Comparison of ENCODE assay signal across 8 cellular contexts in the genomic region with DNA sequence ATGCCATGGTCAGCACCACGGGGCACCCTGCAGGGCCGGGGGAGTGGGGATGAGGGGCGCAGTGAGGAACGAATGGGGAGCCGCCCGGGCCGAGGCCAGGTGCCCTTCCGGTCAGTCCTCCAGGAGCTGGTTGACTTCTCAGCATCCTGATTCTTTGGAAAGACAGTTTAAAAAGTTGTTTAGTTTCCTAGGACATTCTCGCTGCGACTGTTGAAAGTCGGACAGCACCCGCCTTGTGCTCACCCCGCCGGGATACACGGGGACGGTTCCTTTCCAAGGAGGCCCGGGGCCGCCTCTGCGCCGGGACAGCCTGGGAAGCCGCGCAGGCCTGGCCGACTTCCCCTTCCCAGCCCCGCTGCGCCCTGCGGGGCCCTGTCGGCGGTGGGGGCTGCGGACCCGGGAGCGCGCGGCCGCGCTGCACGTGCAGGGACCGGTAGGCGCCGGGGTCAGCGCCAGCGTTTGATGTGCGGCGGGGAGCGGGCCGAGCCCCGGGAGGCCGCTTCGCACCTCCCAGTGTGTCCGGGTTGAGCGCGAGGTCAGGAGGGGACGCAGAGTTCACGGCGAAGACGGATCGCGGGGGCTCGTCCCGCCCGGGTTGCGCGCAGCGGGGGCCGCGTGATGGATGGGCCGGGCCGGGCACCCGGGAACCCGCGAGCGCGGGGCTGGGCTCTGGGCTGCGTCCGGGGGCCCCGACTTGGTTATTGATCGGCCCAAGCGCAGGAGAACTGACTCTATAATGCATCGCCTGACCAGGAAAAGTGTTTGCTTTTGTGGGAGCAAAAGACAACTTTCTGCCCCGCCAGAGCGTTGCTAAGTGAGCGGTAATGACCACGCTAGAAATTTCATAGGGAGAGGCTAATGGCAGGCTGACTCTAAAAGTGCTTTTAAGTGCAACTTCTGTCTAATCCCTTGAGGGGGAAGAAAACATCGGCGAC. TPM values are rescaled to one million over a fixed set of nuclear protein-coding genes. Genes with fewer than 3 reads are reported as not detected.
DNase-seq lines count a peak whose midpoint lies in the region; ATAC-seq, FAIRE-seq and TF ChIP-seq lines count a peak whose summit lies in the region.

No MANE protein-coding gene starts in this region.

- no peak for ATAC-seq in CD4-positive, alpha-beta T cell (ENCODE audit: poor library complexity)

- no peak overlapping the region for H3K27ac Mint-ChIP-seq in CD4-positive, alpha-beta T cell

- H3K27me3 ChIP-seq in CD4-positive, alpha-beta T cell (ENCODE audit: control insufficient read depth, insufficient read depth, low read length), result peaks cover 42% of the 10 kb centered on the region
- H3K27me3 ChIP-seq in cardiac muscle cell, result peaks cover 24% of the 10 kb centered on the region
- H3K27me3 ChIP-seq in ovary, result no peaks in the 10 kb centered on the region

- peak overlapping the region; percentile 54 for H3K4me3 ChIP-seq in WI38 (ENCODE audit: low read depth, low read length)
- peak overlapping the region; percentile 19 for H3K4me3 ChIP-seq in cardiac muscle cell
- peak overlapping the region; percentile 51 for H3K4me3 ChIP-seq in ovary

- H3K4me1 ChIP-seq in cardiac muscle cell (ENCODE audit: low read depth) (peaks cover 7% of the 10 kb centered on the region), ovary (ENCODE audit: insufficient read depth) (peaks cover 8% of the 10 kb centered on the region)

- H3K9me3 ChIP-seq in CD4-positive, alpha-beta T cell (ENCODE audit: control insufficient read depth, low read length), result peaks cover 9% of the 10 kb centered on the region
- H3K9me3 ChIP-seq in cardiac muscle cell (ENCODE audit: low read depth) (no peaks in the 10 kb centered on the region), ovary (no peaks in the 10 kb centered on the region)

- no peak for TF ChIP-seq POLR2A in ovary (IDR thresholded peaks at IDR 0.05)

- TF ChIP-seq CTCF in CD4-positive, alpha-beta T cell (IDR thresholded peaks at IDR 0.05), result no peak
- TF ChIP-seq CTCF in WI38 (IDR thresholded peaks at IDR 0.05; ENCODE audit: low read depth, low read length) (no peak), cardiac muscle cell (IDR thresholded peaks at IDR 0.05; ENCODE audit: low read depth, low read length) (no peak), ovary (IDR thresholded peaks at IDR 0.05) (no peak), D721Med (IDR thresholded peaks at IDR 0.05; ENCODE audit: insufficient read depth, missing control alignments) (no peak)

- H3K36me3 ChIP-seq in cardiac muscle cell, result no peaks in the 10 kb centered on the region
- H3K36me3 ChIP-seq in ovary, result no peaks in the 10 kb centered on the region

- H3K9me3 Mint-ChIP-seq in CD4-positive, alpha-beta T cell, result peaks cover 15% of the 10 kb centered on the region

- DNase-seq in CD4-positive, alpha-beta T cell, result no peak
- DNase-seq in cardiac muscle cell (ENCODE audit: low read depth in 1 of 2, low spot score in 1 of 2), result peak; percentile 55 to 59
- DNase-seq in ovary, result peak; percentile 32 to 79 (median 59)
- DNase-seq in cerebellar cortex (ENCODE audit: low spot score), result no peak
- no peak for DNase-seq in OCI-M1 (lab: John Stamatoyannopoulos, UW)
- no peak for DNase-seq in NCI-H2171 treated with DMSO at 0.1 percent for 48 hours (lab: John Stamatoyannopoulos, UW)
- DNase-seq in D721Med (ENCODE audit: insufficient read length, low spot score), result no peak

- intact Hi-C loops in CD4-positive, alpha-beta T cell (cut with DNase I, micrococcal nuclease), result no loop called here
- intact Hi-C loops in ovary (cut with DNase I), result no loop called here

- H3K36me3 Mint-ChIP-seq in CD4-positive, alpha-beta T cell (ENCODE audit: low read depth), result no peaks in the 10 kb centered on the region

- peak overlapping the region; percentile 82 for H3K4me3 Mint-ChIP-seq in CD4-positive, alpha-beta T cell

- no peak overlapping the region for H3K27ac ChIP-seq in CD4-positive, alpha-beta T cell (ENCODE audit: low read depth, low read length)
- H3K27ac ChIP-seq in cardiac muscle cell (no peak overlapping the region), ovary (peak overlapping the region; percentile 7 to 82)

- CTCF ChIA-PET in CD4-positive, alpha-beta T cell (lab: Charles Lee), result no interaction called here

- no peak for TF ChIP-seq EP300 in ovary (IDR thresholded peaks at IDR 0.05)

- H3K27me3 Mint-ChIP-seq in CD4-positive, alpha-beta T cell, result peaks cover 88% of the 10 kb centered on the region

- peaks cover 5% of the 10 kb centered on the region for H3K4me1 Mint-ChIP-seq in CD4-positive, alpha-beta T cell (ENCODE audit: low read depth)

- FAIRE-seq in D721Med (lab: Jason Lieb, UNC), result no peak

- WGBS in ovary, 3 donors, result 5 to 10% (median 8%) methylated on average over 60 to 84 of the region's 84 CpGs

- POLR2A ChIA-PET in CD4-positive, alpha-beta T cell (lab: Charles Lee), result no interaction called here

RNA-seq across cellular contexts. Expression of a gene that starts 28.0 kb away (rescaled TPM):
- total RNA-seq in CD4-positive, alpha-beta T cell, result not detected
- total RNA-seq in cardiac muscle cell, result not detected in 2 replicates
- not detected in 2 replicates for polyA plus RNA-seq in cardiac muscle cell
- not detected for total RNA-seq in ovary
- polyA plus RNA-seq in ovary, result not detected

Comparison
In these comparisons a context has a peak if more than half of its experiments do, and no peak if none do; other contexts are left out.
1. DNase-seq: peak in cardiac muscle cell (2 of 2) and ovary (5 of 5); none in CD4-positive, alpha-beta T cell (0 of 10), cerebellar cortex (single experiment), OCI-M1 (single experiment), NCI-H2171 treated with DMSO at 0.1 percent for 48 hours (single experiment) and D721Med (single experiment).
2. H3K27ac ChIP-seq: peak in ovary (2 of 2); none in CD4-positive, alpha-beta T cell (single experiment) and cardiac muscle cell (single experiment).
3. Peak in every context shown above with its lines, with median percentiles within 50 percentile points of each other: H3K4me3 ChIP-seq.